In genomic region chr16:8855051-8855786, GRCh38 we compare ENCODE assay signal across 11 cellular contexts. TPM values are rescaled to one million over a fixed set of nuclear protein-coding genes. Genes with fewer than 3 reads are reported as not detected.
DNase-seq lines count a peak whose midpoint lies in the region; ATAC-seq and TF ChIP-seq lines count a peak whose summit lies in the region.
"Had no signal": no experiment of that assay in that cellular context is flagged by ENCODE, and none has a peak within 500 bp of the region (broad histone marks: within the 10 kb centered on the region; RNA-seq: fewer than 3 reads in every experiment).

No MANE protein-coding gene starts in this region.

- no TSS peak for BruUV-seq in HCT116 (replicated peaks; lab: Mats Ljungman, UMichigan)

- H2BK15ac ChIP-seq in mesenchymal stem cell (ENCODE audit: low read depth, poor library complexity, severe bottlenecking) = no peak overlapping the region

- H3K9ac ChIP-seq in BLaER1 treated with 17β-estradiol and CSF1 and Interleukin-3, amounts not matched to agents 10 nM and 100 nM = peak overlapping the region in 6 of 11 experiments; percentile 56 to 73 (median 66); a peak in 8 of 22 replicates
- H3K9ac ChIP-seq in HCT116 (ENCODE audit: low read length) (no peak overlapping the region), mesenchymal stem cell (ENCODE audit: low read length) (no peak overlapping the region)

- H3K9me3 ChIP-seq in BLaER1 treated with 17β-estradiol and CSF1 and Interleukin-3, amounts not matched to agents 10 nM and 100 nM (replicated peaks in 1 of 11) = no peaks in the 10 kb centered on the region
- H3K9me3 ChIP-seq in HCT116 (ENCODE audit: control insufficient read depth in 1 of 2, insufficient read depth in 1 of 2, low read depth in 1 of 2, low read length in 2 of 2) (no peaks in the 10 kb centered on the region), ascending aorta (no peaks in the 10 kb centered on the region), mesenchymal stem cell (ENCODE audit: control insufficient read depth, low read length) (no peaks in the 10 kb centered on the region)

- H3K9me2 ChIP-seq in HCT116 (ENCODE audit: insufficient read depth) = no peaks in the 10 kb centered on the region

- POLR2A ChIA-PET in HCT116 (lab: Charles Lee) = interaction anchor here (1.4 kb wide), 1 partner anchor 14 kb away, joined by 4 read pairs; the partner anchor contains the start of gene CARHSP1

- H2AK5ac ChIP-seq in mesenchymal stem cell (ENCODE audit: low read length, severe bottlenecking) = no peak overlapping the region

- H2AFZ ChIP-seq in HCT116 (ENCODE audit: low read depth, low read length, poor library complexity, severe bottlenecking) (no peak overlapping the region), mesenchymal stem cell (ENCODE audit: low read depth, low read length) (no peak overlapping the region)

- TF ChIP-seq RAD21 in HCT116 (IDR thresholded peaks at IDR 0.05; ENCODE audit: low read depth) = peak; percentile 35

- peaks cover 51 to 94% (median 86%) of the 10 kb centered on the region in 11 experiments for H3K36me3 ChIP-seq in BLaER1 treated with 17β-estradiol and CSF1 and Interleukin-3, amounts not matched to agents 10 nM and 100 nM
- H3K36me3 ChIP-seq in HCT116 (ENCODE audit: control insufficient read depth in 1 of 2, insufficient read depth in 2 of 2, low read length in 2 of 2) (peaks cover 26 to 42% of the 10 kb centered on the region in 2 experiments), ascending aorta (peaks cover 43 to 62% of the 10 kb centered on the region in 2 donors), mesenchymal stem cell (ENCODE audit: control insufficient read depth in 1 of 2, insufficient read depth in 2 of 2, low read depth in 1 of 2, low read length in 2 of 2) (peaks cover 79 to 81% of the 10 kb centered on the region in 2 experiments)

- no peaks in the 10 kb centered on the region; a peak in 1 of 22 replicates for H3K27me3 ChIP-seq in BLaER1 treated with 17β-estradiol and CSF1 and Interleukin-3, amounts not matched to agents 10 nM and 100 nM
- H3K27me3 ChIP-seq in HCT116 (ENCODE audit: insufficient read depth, low read length) (no peaks in the 10 kb centered on the region), ascending aorta (no peaks in the 10 kb centered on the region), mesenchymal stem cell (ENCODE audit: control insufficient read depth in 1 of 2, insufficient read depth in 1 of 2, low read length in 2 of 2) (no peaks in the 10 kb centered on the region)

- no peak overlapping the region for H2BK5ac ChIP-seq in mesenchymal stem cell (ENCODE audit: low read depth, low read length, poor library complexity, severe bottlenecking)

- H2BK12ac ChIP-seq in mesenchymal stem cell (ENCODE audit: low read length in 2 of 2) = no peak overlapping the region

- 88% methylated on average over 9 of the region's 11 CpGs for WGBS in mesenchymal stem cell

- CTCF ChIA-PET in HCT116 (lab: Charles Lee) = interaction anchor here (0.9 kb wide), 1 partner anchor 25 kb away, joined by 3 read pairs; no protein-coding TSS in a partner anchor

- peak overlapping the region in 10 of 11 experiments; percentile 36 to 80 (median 64); a peak in 19 of 22 replicates for H3K27ac ChIP-seq in BLaER1 treated with 17β-estradiol and CSF1 and Interleukin-3, amounts not matched to agents 10 nM and 100 nM
- H3K27ac ChIP-seq in HCT116 (ENCODE audit: low read depth, low read length) (no peak overlapping the region; the same call in 1 of the 2 replicates), ascending aorta (peak overlapping the region; percentile 3 to 13), mesenchymal stem cell (ENCODE audit: low read length, poor library complexity, severe bottlenecking) (no peak overlapping the region)

- ATAC-seq in HCT116 = peak; percentile 24
- ATAC-seq in HG03095 (IDR thresholded peaks at IDR 0.05; ENCODE audit: unreplicated experiment) = no peak

- H3K79me2 ChIP-seq in HCT116 (ENCODE audit: insufficient read depth, low read length) = peaks cover 23% of the 10 kb centered on the region

- intact Hi-C loops in HCT116 (cut with micrococcal nuclease) (no loop called here), ascending aorta (cut with DNase I) (no loop called here)

- no peak overlapping the region for H3K14ac ChIP-seq in mesenchymal stem cell (ENCODE audit: low read length in 2 of 2)

- H3K4me3 ChIP-seq in BLaER1 treated with 17β-estradiol and CSF1 and Interleukin-3, amounts not matched to agents 10 nM and 100 nM = no peak overlapping the region
- H3K4me3 ChIP-seq in HCT116 (replicated peaks in 1 of 2; ENCODE audit: low read depth in 1 of 2, low read length in 2 of 2) (no peak overlapping the region), ascending aorta (no peak overlapping the region), mesenchymal stem cell (ENCODE audit: insufficient read depth in 1 of 2, low read depth in 1 of 2, low read length in 2 of 2) (no peak overlapping the region)

- H3K18ac ChIP-seq in mesenchymal stem cell (ENCODE audit: low read depth in 1 of 2, low read length in 2 of 2) = no peak overlapping the region

- H3K23ac ChIP-seq in mesenchymal stem cell (ENCODE audit: low read length in 2 of 2) = no peak overlapping the region

- RAD21 ChIA-PET in HCT116 (lab: Charles Lee; ENCODE audit: low non-redundant PET in 1 of 2, low total read pairs in 2 of 2, uncharacterized antibody in 2 of 2, unreplicated experiment in 2 of 2) = interaction anchor here in 1 of 2 experiments (0.6 kb wide), 1 partner anchor 194 kb away, joined by 3 read pairs; no protein-coding TSS in a partner anchor

- peak overlapping the region; percentile 9 for H4K91ac ChIP-seq in mesenchymal stem cell (ENCODE audit: low read length)

- H3K79me1 ChIP-seq in mesenchymal stem cell (replicated peaks; ENCODE audit: low read length, poor library complexity, severe bottlenecking) = peaks cover 21% of the 10 kb centered on the region

- peaks cover 21 to 98% (median 84%) of the 10 kb centered on the region in 11 experiments; a peak in 21 of 22 replicates for H4K20me1 ChIP-seq in BLaER1 treated with 17β-estradiol and CSF1 and Interleukin-3, amounts not matched to agents 10 nM and 100 nM
- H4K20me1 ChIP-seq in HCT116 (ENCODE audit: insufficient read depth) = no peaks in the 10 kb centered on the region

- no peak for TF ChIP-seq POLR2A in HCT116 (IDR thresholded peaks at IDR 0.05; ENCODE audit: borderline replicate concordance, extremely low read depth, insufficient read depth, insufficient read length)

- peak overlapping the region in 10 of 11 experiments; percentile 87 to 100 (median 98); a peak in 19 of 22 replicates for H3K4me2 ChIP-seq in BLaER1 treated with 17β-estradiol and CSF1 and Interleukin-3, amounts not matched to agents 10 nM and 100 nM
- H3K4me2 ChIP-seq in HCT116 (ENCODE audit: low read length) (no peak overlapping the region), mesenchymal stem cell (ENCODE audit: low read length, poor library complexity, severe bottlenecking) (no peak overlapping the region)

- no peak overlapping the region for H4K8ac ChIP-seq in mesenchymal stem cell (ENCODE audit: low read length)

- no peak for DNase-seq in HCT116 (ENCODE audit: low read depth, low spot score)
- DNase-seq in ascending aorta (ENCODE audit: low spot score in 2 of 2) = no peak
- no peak for DNase-seq in mesenchymal stem cell
- no peak for DNase-seq in GM19240 (ENCODE audit: insufficient read length, low spot score)
- no peak for DNase-seq in A172 (ENCODE audit: low spot score)
- DNase-seq in stimulated activated CD4-positive, alpha-beta T cell treated with anti-CD3 and anti-CD28 coated beads, Interleukin-4, amount 100 ng/mL, for 4 hours = no peak
- DNase-seq: activated CD4-positive, CD25-positive, alpha-beta regulatory T cell had no signal

- H3K4me1 ChIP-seq in BLaER1 treated with 17β-estradiol and CSF1 and Interleukin-3, amounts not matched to agents 10 nM and 100 nM = peaks cover 62 to 100% (median 100%) of the 10 kb centered on the region in 10 experiments
- H3K4me1 ChIP-seq in HCT116 (ENCODE audit: control insufficient read depth in 1 of 2, insufficient read depth in 2 of 2, low read length in 2 of 2) (no peaks in the 10 kb centered on the region; a peak in 1 of 4 replicates), ascending aorta (peaks cover 0 to 5% of the 10 kb centered on the region in 2 donors), mesenchymal stem cell (ENCODE audit: control insufficient read depth, insufficient read depth, low read depth, low read length) (peaks cover 36% of the 10 kb centered on the region)

- no peak overlapping the region for H2BK120ac ChIP-seq in mesenchymal stem cell (ENCODE audit: low read depth, low read length)

- no peak overlapping the region for H3K4ac ChIP-seq in mesenchymal stem cell (ENCODE audit: low read depth in 1 of 2, low read length in 2 of 2)

- TF ChIP-seq CTCF in HCT116 (IDR thresholded peaks at IDR 0.05 in 2 of 3, conservative IDR thresholded peaks at IDR 0.05 in 1 of 3; ENCODE audit: borderline replicate concordance in 1 of 3, insufficient read depth in 1 of 3, low read depth in 2 of 3, low read length in 2 of 3) (peak in 2 of 3 experiments; percentile 42 to 55; a peak in 4 of 6 replicates), ascending aorta (IDR thresholded peaks at IDR 0.05) (no peak)

TF ChIP-seq in HCT116, 20 proteins besides CTCF, POLR2A, EP300 and RAD21 (continues in another document):
- no peak for TF ChIP-seq POLR2AphosphoS5 (IDR thresholded peaks at IDR 0.05; ENCODE audit: low read depth, low read length)
- TF ChIP-seq EGR1 (IDR thresholded peaks at IDR 0.05; ENCODE audit: low read depth) = no peak

RNA-seq across cellular contexts. Expression of gene CARHSP1, which starts 13.6 kb away (rescaled TPM):
- 79.7 TPM for total RNA-seq in HCT116 (2021; ENCODE audit: unreplicated experiment)
- polyA plus RNA-seq in HCT116 (2012) = 116 and 137 TPM in 2 replicates
- 151 TPM for total RNA-seq in ascending aorta
- 78.8 TPM for polyA plus RNA-seq in mesenchymal stem cell (2013, experiment 1 of 2)
- 76.6 TPM for polyA plus RNA-seq in mesenchymal stem cell (2013, experiment 2 of 2)
- total RNA-seq in A172 (2014; rRNA removed; shearing (Covaris generic)) = 148 and 208 TPM in 2 replicates

RNA-seq across cellular contexts. Expression of gene LITAFD, which starts 26.9 kb away (rescaled TPM):
- not detected for total RNA-seq in HCT116 (2021; ENCODE audit: unreplicated experiment)
- polyA plus RNA-seq in HCT116 (2012) = not detected in 2 replicates
- not detected for total RNA-seq in ascending aorta
- polyA plus RNA-seq in mesenchymal stem cell (2013, experiment 1 of 2) = not detected
- not detected for polyA plus RNA-seq in mesenchymal stem cell (2013, experiment 2 of 2)
- not detected in 2 replicates for total RNA-seq in A172 (2014; rRNA removed; shearing (Covaris generic))
- total RNA-seq: cerebellum had no signal
- polyA plus RNA-seq: neural cell had no signal

RNA-seq across cellular contexts. Expression of gene PMM2, which starts 57.6 kb away (rescaled TPM):
- total RNA-seq in HCT116 (2021; ENCODE audit: unreplicated experiment) (53.3 TPM), ascending aorta (17.9 TPM)
- 21.7 and 22.6 TPM in 2 replicates for polyA plus RNA-seq in HCT116 (2012)
- 59.6 TPM for polyA plus RNA-seq in mesenchymal stem cell (2013, experiment 1 of 2)
- polyA plus RNA-seq in mesenchymal stem cell (2013, experiment 2 of 2) = 58.9 TPM
- 34.7 and 43.8 TPM in 2 replicates for total RNA-seq in A172 (2014; rRNA removed; shearing (Covaris generic))

RNA-seq across cellular contexts. Expression of gene TMEM186, which starts 57.8 kb away (rescaled TPM):
- 14.0 TPM for total RNA-seq in HCT116 (2021; ENCODE audit: unreplicated experiment)
- polyA plus RNA-seq in HCT116 (2012) = 12.5 and 13.2 TPM in 2 replicates
- total RNA-seq in ascending aorta = 1.5 TPM
- polyA plus RNA-seq in mesenchymal stem cell (2013, experiment 1 of 2) = 5.4 TPM
- 5.6 TPM for polyA plus RNA-seq in mesenchymal stem cell (2013, experiment 2 of 2)
- 5.9 and 8.0 TPM in 2 replicates for total RNA-seq in A172 (2014; rRNA removed; shearing (Covaris generic))

Comparison
In these comparisons a context has a peak if more than half of its experiments do, and no peak if none do; other contexts are left out.
1. H3K27ac ChIP-seq: peak in BLaER1 treated with 17β-estradiol and CSF1 and Interleukin-3, amounts not matched to agents 10 nM and 100 nM (10 of 11) and ascending aorta (2 of 2); none in HCT116 (single experiment) and mesenchymal stem cell (single experiment).
2. H3K4me2 ChIP-seq: peak in BLaER1 treated with 17β-estradiol and CSF1 and Interleukin-3, amounts not matched to agents 10 nM and 100 nM (10 of 11); none in HCT116 (single experiment) and mesenchymal stem cell (single experiment).
3. H3K9ac ChIP-seq: peak in BLaER1 treated with 17β-estradiol and CSF1 and Interleukin-3, amounts not matched to agents 10 nM and 100 nM (6 of 11); none in HCT116 (single experiment) and mesenchymal stem cell (single experiment).
4. CTCF ChIP-seq: peak in HCT116 (2 of 3); none in ascending aorta (0 of 3).